In the genomic region with DNA sequence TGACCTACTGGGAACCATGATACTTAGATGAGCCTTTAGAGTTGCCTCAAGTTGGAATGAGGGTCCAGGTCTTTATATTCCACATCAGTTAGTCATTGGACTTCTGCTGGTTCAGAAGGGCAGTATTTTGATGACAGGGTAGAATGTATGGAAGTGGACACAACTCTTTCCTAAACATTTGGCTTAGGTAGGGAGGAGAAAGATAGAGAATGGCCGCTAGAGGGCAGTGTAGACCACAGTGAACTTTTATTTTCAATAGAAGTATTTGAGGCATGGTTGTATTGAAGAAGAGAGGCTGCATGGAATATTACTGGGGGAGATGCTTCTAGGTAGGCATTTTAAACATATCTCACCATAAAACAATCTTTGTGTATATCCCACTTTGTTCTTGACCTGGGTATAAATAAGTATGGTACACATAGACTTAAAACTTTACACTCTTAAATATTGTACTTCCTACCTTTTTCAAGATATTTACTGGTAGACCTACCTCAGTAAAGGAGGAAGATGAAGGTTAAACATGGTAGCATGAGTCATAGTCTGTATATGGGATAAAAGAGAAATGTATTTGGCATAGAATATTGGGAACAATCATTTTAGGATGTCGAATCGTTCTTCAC, we compare ENCODE assay signal across 1 cellular context.
TF ChIP-seq lines count a peak whose summit lies in the region.

No MANE protein-coding gene starts in this region.

TF ChIP-seq in HEK293, 187 proteins besides CTCF, POLR2A, EP300 and RAD21 (continued from another document):
- TF ChIP-seq ZNF292 (tag by site-specific recombination; IDR thresholded peaks at IDR 0.05; ENCODE audit: borderline replicate concordance, low read depth), result no peak
